ENCODE assay signal across 1 cellular context in the genomic region with DNA sequence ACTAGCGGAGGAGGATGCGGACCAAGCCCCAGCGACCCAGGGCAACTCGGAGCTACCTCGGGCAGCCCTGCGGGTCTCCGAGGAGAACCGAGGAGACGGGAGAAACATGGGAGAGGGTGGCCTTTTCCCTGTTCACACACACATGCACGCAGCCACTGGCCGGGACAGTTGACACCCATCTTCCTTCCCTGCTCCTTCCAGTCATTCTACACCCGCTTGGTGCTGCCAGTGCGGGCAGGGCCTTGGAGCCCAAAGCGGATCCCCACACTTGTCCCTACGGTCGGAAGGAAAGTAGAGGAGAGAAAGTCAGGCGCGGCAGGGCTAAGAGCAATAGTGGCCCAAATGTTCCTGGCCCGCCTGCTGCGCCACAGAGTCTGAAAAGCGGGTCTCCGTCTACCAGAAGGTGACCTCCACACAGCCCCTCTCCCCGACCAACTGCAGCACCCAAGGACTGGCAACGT.
TF ChIP-seq lines count a peak whose summit lies in the region.

No MANE protein-coding gene starts in this region.

TF ChIP-seq in IMR-90, 13 proteins besides CTCF, POLR2A, EP300 and RAD21:
- TF ChIP-seq CHD1 (IDR thresholded peaks at IDR 0.05; ENCODE audit: low read depth, low read length) (no peak), RCOR1 (IDR thresholded peaks at IDR 0.05; ENCODE audit: insufficient replicate concordance, low read length) (no peak), NFE2L2 (IDR thresholded peaks at IDR 0.05; ENCODE audit: low read depth, low read length) (no peak), FOS (IDR thresholded peaks at IDR 0.05; ENCODE audit: low read depth, low read length) (no peak), CEBPB (IDR thresholded peaks at IDR 0.05; ENCODE audit: low read depth, low read length) (no peak), ELK1 (IDR thresholded peaks at IDR 0.05; ENCODE audit: borderline replicate concordance, low read depth, low read length) (no peak), SMC3 (IDR thresholded peaks at IDR 0.05; ENCODE audit: low read depth, low read length) (no peak), MAFK (IDR thresholded peaks at IDR 0.05; ENCODE audit: low read depth, low read length) (no peak), RFX5 (IDR thresholded peaks at IDR 0.05; ENCODE audit: low read depth, low read length) (no peak), MAZ (IDR thresholded peaks at IDR 0.05; ENCODE audit: borderline replicate concordance, low read depth, low read length) (no peak), MXI1 (IDR thresholded peaks at IDR 0.05; ENCODE audit: borderline replicate concordance, low read depth, low read length) (no peak), BHLHE40 (IDR thresholded peaks at IDR 0.05; ENCODE audit: low read depth, low read length) (no peak)
- TF ChIP-seq, protein P1, sequence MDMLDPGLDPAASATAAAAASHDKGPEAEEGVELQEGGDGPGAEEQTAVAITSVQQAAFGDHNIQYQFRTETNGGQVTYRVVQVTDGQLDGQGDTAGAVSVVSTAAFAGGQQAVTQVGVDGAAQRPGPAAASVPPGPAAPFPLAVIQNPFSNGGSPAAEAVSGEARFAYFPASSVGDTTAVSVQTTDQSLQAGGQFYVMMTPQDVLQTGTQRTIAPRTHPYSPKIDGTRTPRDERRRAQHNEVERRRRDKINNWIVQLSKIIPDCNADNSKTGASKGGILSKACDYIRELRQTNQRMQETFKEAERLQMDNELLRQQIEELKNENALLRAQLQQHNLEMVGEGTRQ (IDR thresholded peaks at IDR 0.05; ENCODE audit: low read depth, low read length): no peak
TF ChIP-seq in IMR-90: peak in this region for 0.
